In the genomic region with DNA sequence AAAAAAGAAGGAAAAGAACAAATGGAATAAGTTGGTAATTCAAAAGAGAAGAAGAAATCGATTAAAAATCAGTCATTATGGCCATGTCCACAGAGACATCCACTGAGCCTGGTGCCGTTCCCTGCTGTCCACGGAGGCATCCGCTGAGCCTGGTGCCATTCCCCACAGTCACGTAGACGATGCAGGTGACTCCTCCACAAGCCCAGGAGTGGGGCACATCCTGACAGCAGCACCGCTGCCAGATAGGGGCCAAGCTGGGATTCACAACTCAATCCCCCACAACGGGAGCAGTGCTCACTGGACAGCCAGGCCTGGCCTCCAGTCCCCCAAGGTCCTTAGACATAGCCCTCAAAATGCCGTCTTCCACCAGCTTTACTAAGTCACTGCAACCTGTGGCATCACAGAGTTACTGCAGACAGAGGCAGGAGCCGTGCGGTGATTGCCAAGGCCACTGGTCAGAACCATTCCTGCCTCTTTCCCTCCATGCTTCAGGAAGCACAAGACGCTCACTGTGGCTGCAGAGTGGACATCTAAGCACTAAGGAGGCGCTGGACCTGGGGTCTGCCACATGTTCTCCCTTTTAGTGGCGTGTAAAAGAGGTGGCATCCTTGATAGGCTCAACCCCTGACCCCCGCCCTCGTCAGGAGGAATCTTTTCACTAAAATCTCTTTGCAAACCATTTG, we compare ENCODE assay signal across 24 cellular contexts.
DNase-seq lines count a peak whose midpoint lies in the region; ATAC-seq, FAIRE-seq and TF ChIP-seq lines count a peak whose summit lies in the region.
"Had no signal": no experiment of that assay in that cellular context is flagged by ENCODE, and none has a peak within 500 bp of the region (broad histone marks: within the 10 kb centered on the region; RNA-seq: fewer than 3 reads in every experiment).

No MANE protein-coding gene starts in this region.

- H3K56ac ChIP-seq in H1 (replicated peaks; ENCODE audit: insufficient read length, low read depth, low read length) = no peak overlapping the region

- H4K5ac ChIP-seq in H1 (ENCODE audit: insufficient read length, low read depth, low read length) = no peak overlapping the region

- H3K4ac ChIP-seq in H1 (replicated peaks; ENCODE audit: insufficient read length, low read depth, low read length) (no peak overlapping the region), neuronal stem cell (ENCODE audit: low read length) (no peak overlapping the region)

- H2AK5ac ChIP-seq in H1 (ENCODE audit: low read depth, low read length) (0 out of 2 replicates have a peak overlapping the region, but pooled peaks have one; percentile 61), neuronal stem cell (ENCODE audit: low read depth, low read length) (peak overlapping the region; percentile 80)

- H2BK12ac ChIP-seq in H1 (ENCODE audit: low read depth, low read length) (0 out of 2 replicates have a peak overlapping the region, but pooled peaks have one; percentile 27), neuronal stem cell (ENCODE audit: low read length) (peak overlapping the region; percentile 25)

- H3K79me2 ChIP-seq in H1 (ENCODE audit: control insufficient read depth in 1 of 2, insufficient read depth in 2 of 2, low read length in 2 of 2) = no peaks in the 10 kb centered on the region

- no peaks in the 10 kb centered on the region for H3K9me3 ChIP-seq in H1 (ENCODE audit: insufficient read depth in 2 of 2, low read depth in 1 of 2, low read length in 1 of 2)
- peaks cover 1 to 2% of the 10 kb centered on the region in 2 donors for H3K9me3 ChIP-seq in neuronal stem cell (replicated peaks in 1 of 2; ENCODE audit: control insufficient read depth in 2 of 2, insufficient read depth in 1 of 2, low read depth in 1 of 2, low read length in 2 of 2)
- H3K9me3 ChIP-seq in testis = no peaks in the 10 kb centered on the region
- H3K9me3 ChIP-seq: BE2C had no signal

- TF ChIP-seq CTCF in WTC11 (IDR thresholded peaks at IDR 0.05) (no peak), H1 (IDR thresholded peaks at IDR 0.05; ENCODE audit: control extremely low read depth in 1 of 3, insufficient read depth in 1 of 3, low read depth in 1 of 3, low read length in 3 of 3) (no peak), testis (IDR thresholded peaks at IDR 0.05) (no peak)

- H3K14ac ChIP-seq in H1 (ENCODE audit: insufficient read length) (no peak overlapping the region), neuronal stem cell (ENCODE audit: low read length) (no peak overlapping the region)

- no peak for FAIRE-seq in H1 (lab: Jason Lieb, UNC)
- FAIRE-seq: D721Med, H54, HTR-8/SVneo had no signal

- H3K23ac ChIP-seq in H1 (ENCODE audit: insufficient read length) (no peak overlapping the region), neuronal stem cell (ENCODE audit: low read depth, low read length, poor library complexity) (no peak overlapping the region)

- H2BK5ac ChIP-seq in H1 (ENCODE audit: low read depth, low read length) (no peak overlapping the region), neuronal stem cell (ENCODE audit: low read length) (peak overlapping the region; percentile 4)

- 88% methylated on average over 16 of the region's 16 CpGs; no CpG with 5 or more reads in 1 of the 2 experiments for WGBS in H1 (ENCODE audit: extremely low coverage in 1 of 2, insufficient coverage in 1 of 2, insufficient read length in 1 of 2, insufficient replicate concordance in 2 of 2, low coverage in 1 of 2, low lambda C conversion rate in 2 of 2, missing lambda C conversion rate in 1 of 2), 2 experiments
- no CpG with 5 or more reads among the region's 16 CpGs for WGBS in neuronal stem cell (ENCODE audit: extremely low coverage in 2 of 2, insufficient read length in 2 of 2, insufficient replicate concordance in 1 of 2), 2 donors
- WGBS in testis, 2 donors = 81 to 84% methylated on average over 16 of the region's 16 CpGs

- H3K79me1 ChIP-seq in H1 (ENCODE audit: low read depth, low read length) (no peaks in the 10 kb centered on the region), neuronal stem cell (ENCODE audit: low read depth, low read length) (no peaks in the 10 kb centered on the region)

- TF ChIP-seq EP300 in H1 (IDR thresholded peaks at IDR 0.05; ENCODE audit: borderline replicate concordance in 1 of 2, low read depth in 2 of 2, low read length in 2 of 2) = no peak

- no peak overlapping the region for H3K4me3 Mint-ChIP-seq in WTC11

- no peak overlapping the region for H2BK15ac ChIP-seq in H1 (ENCODE audit: low read length)
- peak overlapping the region; percentile 73 for H2BK15ac ChIP-seq in neuronal stem cell (ENCODE audit: low read length)

- intact Hi-C loops in testis (cut with DNase I; ENCODE audit: low total_unique reads) = no loop called here

- H4K20me1 ChIP-seq in H1 (replicated peaks in 1 of 2; ENCODE audit: control insufficient read depth in 1 of 2, insufficient read depth in 2 of 2, low read length in 2 of 2) = no peaks in the 10 kb centered on the region

- CTCF ChIA-PET in WTC11 (lab: Charles Lee) (no interaction called here), H1 (lab: Charles Lee; ENCODE audit: partially characterized antibody) (no interaction called here)

- H3K36me3 ChIP-seq in H1 (ENCODE audit: control insufficient read depth in 2 of 4, insufficient read depth in 4 of 4, low read length in 3 of 4) (no peaks in the 10 kb centered on the region), neuronal stem cell (replicated peaks in 1 of 2; ENCODE audit: control insufficient read depth in 2 of 2, insufficient read depth in 2 of 2, low read length in 2 of 2) (no peaks in the 10 kb centered on the region), testis (ENCODE audit: low read depth, missing control alignments) (no peaks in the 10 kb centered on the region)
- H3K36me3 ChIP-seq: BE2C had no signal

- POLR2A ChIA-PET in WTC11 (lab: Charles Lee) = no interaction called here
- POLR2A ChIA-PET in H1 (lab: Charles Lee; ENCODE audit: partially characterized antibody) = no interaction called here

- no peak for TF ChIP-seq POLR2A in H1 (IDR thresholded peaks at IDR 0.05; ENCODE audit: control extremely low read depth in 1 of 2, low read depth in 2 of 2, low read length in 2 of 2)
- no peak for TF ChIP-seq POLR2A in testis (IDR thresholded peaks at IDR 0.05)

- DNase-seq in WTC11 (ENCODE audit: low spot score) (no peak), H1 (ENCODE audit: low read depth in 1 of 2, low spot score in 2 of 2) (peak in 1 of 2 experiments; percentile 39), neuronal stem cell (ENCODE audit: low spot score) (no peak), testis (peak; percentile 7), HuH-7 (ENCODE audit: low spot score) (no peak), NCI-H1092 treated with DMSO at 0.1 percent for 48 hours (lab: John Stamatoyannopoulos, UW) (no peak)
- DNase-seq: BE2C; DMS53; EL; IMR-90; NCI-H1694; NCI-H2081; NCI-H2171; NCI-H345; NCI-H524; NCI-H774; NK-92 treated with Interleukin-12 subunit alpha and Interleukin-12 subunit beta, amount 100 ng/mL, for 24 hours; SHP77 treated with DMSO at 0.1 percent for 48 hours had no signal

- H3K9ac ChIP-seq in H1 (replicated peaks in 1 of 4; ENCODE audit: extremely low read depth in 1 of 4, low read depth in 3 of 4, low read length in 3 of 4) (no peak overlapping the region), neuronal stem cell (ENCODE audit: low read depth, low read length, poor library complexity) (no peak overlapping the region)
- H3K9ac ChIP-seq: KMS-11 had no signal

- H2BK20ac ChIP-seq in H1 (ENCODE audit: low read length) = no peak overlapping the region

- H3K27me3 Mint-ChIP-seq in WTC11 (ENCODE audit: low read depth) = no peaks in the 10 kb centered on the region; the same call in 1 of the 2 replicates

- 0 out of 2 replicates have a peak overlapping the region, but pooled peaks have one; percentile 2 for H3K27ac Mint-ChIP-seq in WTC11

- TF ChIP-seq RAD21 in H1 (IDR thresholded peaks at IDR 0.05 in 1 of 2, conservative IDR thresholded peaks at IDR 0.05 in 1 of 2; ENCODE audit: low read depth in 2 of 2, low read length in 2 of 2) = no peak

- H3K4me1 ChIP-seq in H1 (replicated peaks in 1 of 4; ENCODE audit: control insufficient read depth in 3 of 4, insufficient read depth in 4 of 4, low read length in 3 of 4) = peaks cover 0 to 6% (median 3%) of the 10 kb centered on the region in 4 experiments; a peak in 5 of 7 replicates
- peaks cover 4 to 6% of the 10 kb centered on the region in 2 donors for H3K4me1 ChIP-seq in neuronal stem cell (ENCODE audit: control insufficient read depth in 2 of 2, insufficient read depth in 1 of 2, low read depth in 1 of 2, low read length in 2 of 2)
- no peaks in the 10 kb centered on the region for H3K4me1 ChIP-seq in testis
- H3K4me1 ChIP-seq: BE2C had no signal

- no peak overlapping the region; the same call in 1 of the 2 replicates for H4K8ac ChIP-seq in H1 (ENCODE audit: extremely low read depth, insufficient read depth, low read length)
- H4K8ac ChIP-seq in neuronal stem cell (ENCODE audit: low read depth, low read length) = no peak overlapping the region

- no peak overlapping the region for H2BK120ac ChIP-seq in H1 (replicated peaks; ENCODE audit: low read depth, low read length)
- no peak overlapping the region for H2BK120ac ChIP-seq in neuronal stem cell (ENCODE audit: low read depth, low read length)

- H3K27me3 ChIP-seq in H1 (replicated peaks in 1 of 4; ENCODE audit: control insufficient read depth in 3 of 4, extremely low read depth in 1 of 4, insufficient read depth in 3 of 4, low read length in 3 of 4) (no peaks in the 10 kb centered on the region; a peak in 1 of 7 replicates), neuronal stem cell (ENCODE audit: control insufficient read depth in 3 of 3, insufficient read depth in 3 of 3, low read depth in 1 of 3, low read length in 3 of 3) (no peaks in the 10 kb centered on the region), testis (no peaks in the 10 kb centered on the region)

- H3K4me3 ChIP-seq in H1 (ENCODE audit: extremely low read depth in 1 of 4, insufficient read depth in 2 of 4, low read depth in 3 of 4, low read length in 4 of 4) = no peak overlapping the region
- H3K4me3 ChIP-seq in neuronal stem cell (ENCODE audit: low read length in 2 of 2) = no peak overlapping the region
- no peak overlapping the region for H3K4me3 ChIP-seq in testis

- H3K9me3 Mint-ChIP-seq in WTC11 = peaks cover 4% of the 10 kb centered on the region

- no peak overlapping the region for H3K4me2 ChIP-seq in H1 (ENCODE audit: insufficient read depth in 1 of 2, low read depth in 2 of 2, low read length in 2 of 2)
- H3K4me2 ChIP-seq in neuronal stem cell (ENCODE audit: insufficient read depth, low read length, poor library complexity, severe bottlenecking) = no peak overlapping the region
- H3K4me2 ChIP-seq: KMS-11 had no signal

- ATAC-seq in WTC11 = no peak
- ATAC-seq in HG03108 (IDR thresholded peaks at IDR 0.05; ENCODE audit: unreplicated experiment) = no peak

- H3K18ac ChIP-seq in H1 (ENCODE audit: extremely low read depth, low read length) = no peak overlapping the region
- peak overlapping the region; percentile 84 for H3K18ac ChIP-seq in neuronal stem cell (ENCODE audit: low read length)

- H4K91ac ChIP-seq in H1 (replicated peaks; ENCODE audit: insufficient read length, low read length) (peak overlapping the region; percentile 5), neuronal stem cell (ENCODE audit: low read depth, low read length, poor library complexity) (peak overlapping the region; percentile 56)

- H3K27ac ChIP-seq in H1 (ENCODE audit: low read depth, low read length) (no peak overlapping the region), neuronal stem cell (replicated peaks; ENCODE audit: low read length) (no peak overlapping the region), testis (no peak overlapping the region)
- H3K27ac ChIP-seq: KMS-11, RWPE1 had no signal

- H3K36me3 Mint-ChIP-seq in WTC11 = peaks cover 1% of the 10 kb centered on the region

- H3K4me1 Mint-ChIP-seq in WTC11 = peaks cover 18% of the 10 kb centered on the region

- no peaks in the 10 kb centered on the region for H3K23me2 ChIP-seq in H1 (ENCODE audit: low read depth, low read length)

- no peak overlapping the region for H2AFZ ChIP-seq in H1 (ENCODE audit: low read length)
- no peak overlapping the region for H2AFZ ChIP-seq in neuronal stem cell (ENCODE audit: low read length)
